18 cellular contexts compared by ENCODE assay signal in the genomic region with DNA sequence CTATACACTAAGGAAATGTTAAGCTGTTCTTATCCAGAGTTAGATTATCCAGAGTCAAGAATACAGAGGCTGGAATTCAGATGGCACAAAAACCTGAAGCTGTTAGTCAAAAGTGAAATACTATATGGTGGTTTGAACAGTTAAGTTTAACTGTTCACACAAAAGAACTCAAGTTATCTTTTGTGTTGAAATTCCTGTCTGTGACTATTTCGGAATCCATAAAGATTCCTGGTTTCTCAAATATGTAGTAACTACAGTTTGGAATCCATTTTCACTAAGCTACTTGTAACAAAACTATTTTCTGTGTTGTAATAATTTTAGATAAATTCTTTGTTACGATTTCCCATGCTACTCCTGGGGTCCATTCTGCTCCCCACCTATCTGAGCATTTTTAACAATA. TPM values are rescaled to one million over a fixed set of nuclear protein-coding genes. Genes with fewer than 3 reads are reported as not detected.
A peak's percentile ranks its signal among the peaks of the same experiment; 100 is the strongest.
DNase-seq lines count a peak whose midpoint lies in the region; ATAC-seq and TF ChIP-seq lines count a peak whose summit lies in the region.
"Had no signal": no experiment of that assay in that cellular context is flagged by ENCODE, and none has a peak within 500 bp of the region (broad histone marks: within the 10 kb centered on the region; RNA-seq: fewer than 3 reads in every experiment).

No MANE protein-coding gene starts in this region.

- H4K20me1 ChIP-seq in GM23338 (replicated peaks; ENCODE audit: insufficient read depth) (no peaks in the 10 kb centered on the region), osteoblast (ENCODE audit: insufficient read depth, low read length) (peaks cover 13% of the 10 kb centered on the region)

- no peaks in the 10 kb centered on the region for H3F3A ChIP-seq in GM23338 (replicated peaks; ENCODE audit: low read depth)

- H3K4me2 ChIP-seq in GM23338 (no peak overlapping the region), osteoblast (ENCODE audit: insufficient read depth, low read length) (no peak overlapping the region)

- H3K27me3 Mint-ChIP-seq in GM23338 (ENCODE audit: insufficient read depth, low read depth, poor library complexity) (no peaks in the 10 kb centered on the region), T-helper 17 cell (no peaks in the 10 kb centered on the region)
- H3K27me3 Mint-ChIP-seq: CD4-positive, alpha-beta memory T cell had no signal

- peaks cover 5% of the 10 kb centered on the region; the same call in 1 of the 2 replicates for H3K4me1 ChIP-seq in GM23338 (ENCODE audit: insufficient read depth)
- H3K4me1 ChIP-seq in osteoblast (ENCODE audit: insufficient read depth, low read length) = no peaks in the 10 kb centered on the region

- no peaks in the 10 kb centered on the region for H3K36me3 ChIP-seq in GM23338 (ENCODE audit: insufficient read depth)
- no peaks in the 10 kb centered on the region for H3K36me3 ChIP-seq in osteoblast (ENCODE audit: insufficient read depth, low read length)

- peaks cover 23% of the 10 kb centered on the region for H3K79me2 ChIP-seq in GM23338 (replicated peaks; ENCODE audit: insufficient read depth)
- H3K79me2 ChIP-seq in osteoblast (ENCODE audit: insufficient read depth, low read length) = peaks cover 17% of the 10 kb centered on the region

- no peaks in the 10 kb centered on the region; the same call in 2 of the 3 replicates for H3K36me3 Mint-ChIP-seq in GM23338 (ENCODE audit: low read depth)
- peaks cover 6% of the 10 kb centered on the region for H3K36me3 Mint-ChIP-seq in T-helper 17 cell (ENCODE audit: low read depth)

- no peak overlapping the region for H3K27ac ChIP-seq in GM23338 (ENCODE audit: low read depth)
- H3K27ac ChIP-seq in osteoblast (ENCODE audit: low read depth, low read length) = no peak overlapping the region
- H3K27ac ChIP-seq: 22Rv1, GM23248 had no signal

- H2AFZ ChIP-seq in GM23338 (no peak overlapping the region), osteoblast (ENCODE audit: low read length) (no peak overlapping the region)
- H2AFZ ChIP-seq: GM23248 had no signal

- TF ChIP-seq CTCF in GM23338 (conservative IDR thresholded peaks at IDR 0.05; ENCODE audit: low read depth in 2 of 2) (no peak), osteoblast (IDR thresholded peaks at IDR 0.05; ENCODE audit: extremely low read depth, low read depth, low read length) (no peak)

- no peaks in the 10 kb centered on the region for H3K27me3 ChIP-seq in GM23338 (ENCODE audit: insufficient read depth)
- H3K27me3 ChIP-seq in osteoblast (ENCODE audit: insufficient read depth, low read length) = no peaks in the 10 kb centered on the region

- no peak overlapping the region for H3K4me3 Mint-ChIP-seq in GM23338
- H3K4me3 Mint-ChIP-seq in T-helper 17 cell = no peak overlapping the region
- H3K4me3 Mint-ChIP-seq: CD4-positive, alpha-beta memory T cell; H9 had no signal

- ATAC-seq in GM23338 (no peak), GM18907 (IDR thresholded peaks at IDR 0.05; ENCODE audit: unreplicated experiment) (no peak), T-helper 17 cell (no peak)
- ATAC-seq: HCT116 had no signal

- peaks cover 7% of the 10 kb centered on the region for H3K4me1 Mint-ChIP-seq in GM23338
- peaks cover 14% of the 10 kb centered on the region for H3K4me1 Mint-ChIP-seq in T-helper 17 cell

- H3K9me2 ChIP-seq in GM23338 (ENCODE audit: insufficient read depth) = no peaks in the 10 kb centered on the region

- H3K4me3 ChIP-seq in GM23338 (no peak overlapping the region), osteoblast (ENCODE audit: insufficient read depth, low read length) (no peak overlapping the region)
- H3K4me3 ChIP-seq: GM23248 had no signal

- DNase-seq in AG08395 (ENCODE audit: low spot score) (peak; percentile 2), GM23338 (ENCODE audit: low spot score) (no peak), fibroblast of peridontal ligament (ENCODE audit: extremely low read depth) (peak; percentile 62), osteoblast (ENCODE audit: insufficient read length, low spot score, missing footprints) (peak; percentile 27), EL (no peak), T-helper 17 cell (no peak), UCSD-AML1 (lab: John Stamatoyannopoulos, UW; ENCODE audit: unreplicated experiment) (no peak)
- DNase-seq: C1 segment of cervical spinal cord; CD4-positive, alpha-beta memory T cell; COR-L47; DMS153; DND-41; GF-D8; GM23248; H9 had no signal

- H3K27ac Mint-ChIP-seq in GM23338 (0 out of 2 replicates have a peak overlapping the region, but pooled peaks have one; percentile 49), T-helper 17 cell (no peak overlapping the region)
- H3K27ac Mint-ChIP-seq: CD4-positive, alpha-beta memory T cell; H9 had no signal

- H3K9me3 ChIP-seq in osteoblast (ENCODE audit: low read depth, low read length) (no peaks in the 10 kb centered on the region), T-helper 17 cell (ENCODE audit: control insufficient read depth, low read length, poor library complexity, severe bottlenecking) (no peaks in the 10 kb centered on the region)

- no peaks in the 10 kb centered on the region for H3K9me3 Mint-ChIP-seq in GM23338

TF ChIP-seq in GM23338, 12 proteins besides CTCF, POLR2A, EP300 and RAD21 (continues in another document):
- no peak for TF ChIP-seq ZNF114 (CRISPR knock-in tag; IDR thresholded peaks at IDR 0.05)
- TF ChIP-seq, protein P1, sequence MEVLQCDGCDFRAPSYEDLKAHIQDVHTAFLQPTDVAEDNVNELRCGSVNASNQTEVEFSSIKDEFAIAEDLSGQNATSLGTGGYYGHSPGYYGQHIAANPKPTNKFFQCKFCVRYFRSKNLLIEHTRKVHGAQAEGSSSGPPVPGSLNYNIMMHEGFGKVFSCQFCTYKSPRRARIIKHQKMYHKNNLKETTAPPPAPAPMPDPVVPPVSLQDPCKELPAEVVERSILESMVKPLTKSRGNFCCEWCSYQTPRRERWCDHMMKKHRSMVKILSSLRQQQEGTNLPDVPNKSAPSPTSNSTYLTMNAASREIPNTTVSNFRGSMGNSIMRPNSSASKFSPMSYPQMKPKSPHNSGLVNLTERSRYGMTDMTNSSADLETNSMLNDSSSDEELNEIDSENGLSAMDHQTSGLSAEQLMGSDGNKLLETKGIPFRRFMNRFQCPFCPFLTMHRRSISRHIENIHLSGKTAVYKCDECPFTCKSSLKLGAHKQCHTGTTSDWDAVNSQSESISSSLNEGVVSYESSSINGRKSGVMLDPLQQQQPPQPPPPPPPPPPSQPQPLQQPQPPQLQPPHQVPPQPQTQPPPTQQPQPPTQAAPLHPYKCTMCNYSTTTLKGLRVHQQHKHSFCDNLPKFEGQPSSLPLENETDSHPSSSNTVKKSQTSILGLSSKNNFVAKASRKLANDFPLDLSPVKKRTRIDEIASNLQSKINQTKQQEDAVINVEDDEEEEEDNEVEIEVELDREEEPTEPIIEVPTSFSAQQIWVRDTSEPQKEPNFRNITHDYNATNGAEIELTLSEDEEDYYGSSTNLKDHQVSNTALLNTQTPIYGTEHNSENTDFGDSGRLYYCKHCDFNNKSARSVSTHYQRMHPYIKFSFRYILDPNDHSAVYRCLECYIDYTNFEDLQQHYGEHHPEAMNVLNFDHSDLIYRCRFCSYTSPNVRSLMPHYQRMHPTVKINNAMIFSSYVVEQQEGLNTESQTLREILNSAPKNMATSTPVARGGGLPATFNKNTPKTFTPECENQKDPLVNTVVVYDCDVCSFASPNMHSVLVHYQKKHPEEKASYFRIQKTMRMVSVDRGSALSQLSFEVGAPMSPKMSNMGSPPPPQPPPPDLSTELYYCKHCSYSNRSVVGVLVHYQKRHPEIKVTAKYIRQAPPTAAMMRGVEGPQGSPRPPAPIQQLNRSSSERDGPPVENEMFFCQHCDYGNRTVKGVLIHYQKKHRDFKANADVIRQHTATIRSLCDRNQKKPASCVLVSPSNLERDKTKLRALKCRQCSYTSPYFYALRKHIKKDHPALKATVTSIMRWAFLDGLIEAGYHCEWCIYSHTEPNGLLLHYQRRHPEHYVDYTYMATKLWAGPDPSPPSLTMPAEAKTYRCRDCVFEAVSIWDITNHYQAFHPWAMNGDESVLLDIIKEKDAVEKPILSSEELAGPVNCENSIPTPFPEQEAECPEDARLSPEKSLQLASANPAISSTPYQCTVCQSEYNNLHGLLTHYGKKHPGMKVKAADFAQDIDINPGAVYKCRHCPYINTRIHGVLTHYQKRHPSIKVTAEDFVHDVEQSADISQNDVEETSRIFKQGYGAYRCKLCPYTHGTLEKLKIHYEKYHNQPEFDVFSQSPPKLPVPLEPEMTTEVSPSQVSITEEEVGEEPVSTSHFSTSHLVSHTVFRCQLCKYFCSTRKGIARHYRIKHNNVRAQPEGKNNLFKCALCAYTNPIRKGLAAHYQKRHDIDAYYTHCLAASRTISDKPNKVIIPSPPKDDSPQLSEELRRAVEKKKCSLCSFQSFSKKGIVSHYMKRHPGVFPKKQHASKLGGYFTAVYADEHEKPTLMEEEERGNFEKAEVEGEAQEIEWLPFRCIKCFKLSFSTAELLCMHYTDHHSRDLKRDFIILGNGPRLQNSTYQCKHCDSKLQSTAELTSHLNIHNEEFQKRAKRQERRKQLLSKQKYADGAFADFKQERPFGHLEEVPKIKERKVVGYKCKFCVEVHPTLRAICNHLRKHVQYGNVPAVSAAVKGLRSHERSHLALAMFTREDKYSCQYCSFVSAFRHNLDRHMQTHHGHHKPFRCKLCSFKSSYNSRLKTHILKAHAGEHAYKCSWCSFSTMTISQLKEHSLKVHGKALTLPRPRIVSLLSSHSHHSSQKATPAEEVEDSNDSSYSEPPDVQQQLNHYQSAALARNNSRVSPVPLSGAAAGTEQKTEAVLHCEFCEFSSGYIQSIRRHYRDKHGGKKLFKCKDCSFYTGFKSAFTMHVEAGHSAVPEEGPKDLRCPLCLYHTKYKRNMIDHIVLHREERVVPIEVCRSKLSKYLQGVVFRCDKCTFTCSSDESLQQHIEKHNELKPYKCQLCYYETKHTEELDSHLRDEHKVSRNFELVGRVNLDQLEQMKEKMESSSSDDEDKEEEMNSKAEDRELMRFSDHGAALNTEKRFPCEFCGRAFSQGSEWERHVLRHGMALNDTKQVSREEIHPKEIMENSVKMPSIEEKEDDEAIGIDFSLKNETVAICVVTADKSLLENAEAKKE (CRISPR knock-in tag; IDR thresholded peaks at IDR 0.05) = no peak
- TF ChIP-seq EZH2phosphoT487 (IDR thresholded peaks at IDR 0.05; ENCODE audit: unreplicated experiment) = no peak
- TF ChIP-seq JUNB (IDR thresholded peaks at IDR 0.05; ENCODE audit: unreplicated experiment) = no peak

RNA-seq across cellular contexts. Expression of gene FIG4, which starts 24.5 kb away (rescaled TPM):
- total RNA-seq in GM23338 (2014; rRNA removed; shearing (Covaris generic)) = 12.7 and 16.9 TPM in 2 replicates
- polyA plus RNA-seq in GM23338 (2016; fragmentation: Nextera tagmentation; extraction: Ambion mirVana) = 6.7 and 7.0 TPM in 2 replicates
- 27.1 and 33.9 TPM in 2 replicates for total RNA-seq in osteoblast
- 1 to 10 TPM; 7.5 to 7.7 TPM for total RNA-seq in T-helper 17 cell

RNA-seq across cellular contexts. Expression of gene AK9, which starts 24.6 kb away (rescaled TPM):
- 2.0 and 5.0 TPM in 2 replicates for total RNA-seq in GM23338 (2014; rRNA removed; shearing (Covaris generic))
- 5.5 and 6.4 TPM in 2 replicates for polyA plus RNA-seq in GM23338 (2016; fragmentation: Nextera tagmentation; extraction: Ambion mirVana)
- total RNA-seq in osteoblast = 5.8 and 6.5 TPM in 2 replicates
- total RNA-seq in T-helper 17 cell = 1 to 10 TPM; 5.3 TPM

Comparison
In these comparisons a context has a peak if more than half of its experiments do, and no peak if none do; other contexts are left out.
1. DNase-seq: peak in AG08395 (single experiment), fibroblast of peridontal ligament (single experiment) and osteoblast (single experiment); none in GM23338 (single experiment), EL (single experiment), T-helper 17 cell (0 of 3) and UCSD-AML1 (single experiment).